ENCODE assay signal across 1 cellular context in genomic region chr6:87899499-87900147, GRCh38.
A peak's percentile ranks its signal among the peaks of the same experiment; 100 is the strongest.
TF ChIP-seq lines count a peak whose summit lies in the region.

No MANE protein-coding gene starts in this region.

TF ChIP-seq in liver, 16 proteins besides CTCF, POLR2A, EP300 and RAD21 (continued from another document):
- TF ChIP-seq GABPA (IDR thresholded peaks at IDR 0.05 in 1 of 2, conservative IDR thresholded peaks at IDR 0.05 in 1 of 2) (peak in 1 of 2 donors; percentile 36), SP1 (IDR thresholded peaks at IDR 0.05) (peak; percentile 83)
- TF ChIP-seq, protein P1, sequence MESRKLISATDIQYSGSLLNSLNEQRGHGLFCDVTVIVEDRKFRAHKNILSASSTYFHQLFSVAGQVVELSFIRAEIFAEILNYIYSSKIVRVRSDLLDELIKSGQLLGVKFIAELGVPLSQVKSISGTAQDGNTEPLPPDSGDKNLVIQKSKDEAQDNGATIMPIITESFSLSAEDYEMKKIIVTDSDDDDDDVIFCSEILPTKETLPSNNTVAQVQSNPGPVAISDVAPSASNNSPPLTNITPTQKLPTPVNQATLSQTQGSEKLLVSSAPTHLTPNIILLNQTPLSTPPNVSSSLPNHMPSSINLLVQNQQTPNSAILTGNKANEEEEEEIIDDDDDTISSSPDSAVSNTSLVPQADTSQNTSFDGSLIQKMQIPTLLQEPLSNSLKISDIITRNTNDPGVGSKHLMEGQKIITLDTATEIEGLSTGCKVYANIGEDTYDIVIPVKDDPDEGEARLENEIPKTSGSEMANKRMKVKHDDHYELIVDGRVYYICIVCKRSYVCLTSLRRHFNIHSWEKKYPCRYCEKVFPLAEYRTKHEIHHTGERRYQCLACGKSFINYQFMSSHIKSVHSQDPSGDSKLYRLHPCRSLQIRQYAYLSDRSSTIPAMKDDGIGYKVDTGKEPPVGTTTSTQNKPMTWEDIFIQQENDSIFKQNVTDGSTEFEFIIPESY (IDR thresholded peaks at IDR 0.05) = no peak
